2 cellular contexts compared by ENCODE assay signal in the genomic region with DNA sequence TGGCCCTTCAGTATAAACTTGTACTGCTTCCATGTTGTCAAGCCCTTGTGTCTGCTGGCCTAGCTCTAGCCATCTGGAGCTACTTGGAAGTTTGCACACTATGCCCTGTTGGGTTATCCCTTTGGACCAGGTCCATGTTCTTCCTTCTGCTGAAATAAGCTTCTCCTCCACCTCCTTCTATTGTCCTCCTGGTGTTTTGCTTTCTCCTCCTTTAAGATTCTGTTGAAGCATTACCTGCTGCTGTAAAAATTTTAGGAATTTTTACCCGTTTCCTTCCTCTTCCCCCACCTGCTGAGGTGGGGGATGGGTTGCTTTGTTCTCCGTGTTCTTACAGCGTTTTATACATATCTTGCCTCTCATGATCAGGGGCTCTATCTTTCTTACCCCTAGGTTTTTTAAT.
TF ChIP-seq lines count a peak whose summit lies in the region.

No MANE protein-coding gene starts in this region.

TF ChIP-seq in GM23338, 12 proteins besides CTCF, POLR2A, EP300 and RAD21:
- TF ChIP-seq EZH2phosphoT487 (IDR thresholded peaks at IDR 0.05; ENCODE audit: unreplicated experiment) (no peak), ZNF114 (CRISPR knock-in tag; IDR thresholded peaks at IDR 0.05) (peak; percentile 90), ZNF331 (CRISPR knock-in tag; IDR thresholded peaks at IDR 0.05; ENCODE audit: low read depth) (no peak)
- TF ChIP-seq, protein P1, sequence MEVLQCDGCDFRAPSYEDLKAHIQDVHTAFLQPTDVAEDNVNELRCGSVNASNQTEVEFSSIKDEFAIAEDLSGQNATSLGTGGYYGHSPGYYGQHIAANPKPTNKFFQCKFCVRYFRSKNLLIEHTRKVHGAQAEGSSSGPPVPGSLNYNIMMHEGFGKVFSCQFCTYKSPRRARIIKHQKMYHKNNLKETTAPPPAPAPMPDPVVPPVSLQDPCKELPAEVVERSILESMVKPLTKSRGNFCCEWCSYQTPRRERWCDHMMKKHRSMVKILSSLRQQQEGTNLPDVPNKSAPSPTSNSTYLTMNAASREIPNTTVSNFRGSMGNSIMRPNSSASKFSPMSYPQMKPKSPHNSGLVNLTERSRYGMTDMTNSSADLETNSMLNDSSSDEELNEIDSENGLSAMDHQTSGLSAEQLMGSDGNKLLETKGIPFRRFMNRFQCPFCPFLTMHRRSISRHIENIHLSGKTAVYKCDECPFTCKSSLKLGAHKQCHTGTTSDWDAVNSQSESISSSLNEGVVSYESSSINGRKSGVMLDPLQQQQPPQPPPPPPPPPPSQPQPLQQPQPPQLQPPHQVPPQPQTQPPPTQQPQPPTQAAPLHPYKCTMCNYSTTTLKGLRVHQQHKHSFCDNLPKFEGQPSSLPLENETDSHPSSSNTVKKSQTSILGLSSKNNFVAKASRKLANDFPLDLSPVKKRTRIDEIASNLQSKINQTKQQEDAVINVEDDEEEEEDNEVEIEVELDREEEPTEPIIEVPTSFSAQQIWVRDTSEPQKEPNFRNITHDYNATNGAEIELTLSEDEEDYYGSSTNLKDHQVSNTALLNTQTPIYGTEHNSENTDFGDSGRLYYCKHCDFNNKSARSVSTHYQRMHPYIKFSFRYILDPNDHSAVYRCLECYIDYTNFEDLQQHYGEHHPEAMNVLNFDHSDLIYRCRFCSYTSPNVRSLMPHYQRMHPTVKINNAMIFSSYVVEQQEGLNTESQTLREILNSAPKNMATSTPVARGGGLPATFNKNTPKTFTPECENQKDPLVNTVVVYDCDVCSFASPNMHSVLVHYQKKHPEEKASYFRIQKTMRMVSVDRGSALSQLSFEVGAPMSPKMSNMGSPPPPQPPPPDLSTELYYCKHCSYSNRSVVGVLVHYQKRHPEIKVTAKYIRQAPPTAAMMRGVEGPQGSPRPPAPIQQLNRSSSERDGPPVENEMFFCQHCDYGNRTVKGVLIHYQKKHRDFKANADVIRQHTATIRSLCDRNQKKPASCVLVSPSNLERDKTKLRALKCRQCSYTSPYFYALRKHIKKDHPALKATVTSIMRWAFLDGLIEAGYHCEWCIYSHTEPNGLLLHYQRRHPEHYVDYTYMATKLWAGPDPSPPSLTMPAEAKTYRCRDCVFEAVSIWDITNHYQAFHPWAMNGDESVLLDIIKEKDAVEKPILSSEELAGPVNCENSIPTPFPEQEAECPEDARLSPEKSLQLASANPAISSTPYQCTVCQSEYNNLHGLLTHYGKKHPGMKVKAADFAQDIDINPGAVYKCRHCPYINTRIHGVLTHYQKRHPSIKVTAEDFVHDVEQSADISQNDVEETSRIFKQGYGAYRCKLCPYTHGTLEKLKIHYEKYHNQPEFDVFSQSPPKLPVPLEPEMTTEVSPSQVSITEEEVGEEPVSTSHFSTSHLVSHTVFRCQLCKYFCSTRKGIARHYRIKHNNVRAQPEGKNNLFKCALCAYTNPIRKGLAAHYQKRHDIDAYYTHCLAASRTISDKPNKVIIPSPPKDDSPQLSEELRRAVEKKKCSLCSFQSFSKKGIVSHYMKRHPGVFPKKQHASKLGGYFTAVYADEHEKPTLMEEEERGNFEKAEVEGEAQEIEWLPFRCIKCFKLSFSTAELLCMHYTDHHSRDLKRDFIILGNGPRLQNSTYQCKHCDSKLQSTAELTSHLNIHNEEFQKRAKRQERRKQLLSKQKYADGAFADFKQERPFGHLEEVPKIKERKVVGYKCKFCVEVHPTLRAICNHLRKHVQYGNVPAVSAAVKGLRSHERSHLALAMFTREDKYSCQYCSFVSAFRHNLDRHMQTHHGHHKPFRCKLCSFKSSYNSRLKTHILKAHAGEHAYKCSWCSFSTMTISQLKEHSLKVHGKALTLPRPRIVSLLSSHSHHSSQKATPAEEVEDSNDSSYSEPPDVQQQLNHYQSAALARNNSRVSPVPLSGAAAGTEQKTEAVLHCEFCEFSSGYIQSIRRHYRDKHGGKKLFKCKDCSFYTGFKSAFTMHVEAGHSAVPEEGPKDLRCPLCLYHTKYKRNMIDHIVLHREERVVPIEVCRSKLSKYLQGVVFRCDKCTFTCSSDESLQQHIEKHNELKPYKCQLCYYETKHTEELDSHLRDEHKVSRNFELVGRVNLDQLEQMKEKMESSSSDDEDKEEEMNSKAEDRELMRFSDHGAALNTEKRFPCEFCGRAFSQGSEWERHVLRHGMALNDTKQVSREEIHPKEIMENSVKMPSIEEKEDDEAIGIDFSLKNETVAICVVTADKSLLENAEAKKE (CRISPR knock-in tag; IDR thresholded peaks at IDR 0.05): peak; percentile 98
- TF ChIP-seq, protein P2, sequence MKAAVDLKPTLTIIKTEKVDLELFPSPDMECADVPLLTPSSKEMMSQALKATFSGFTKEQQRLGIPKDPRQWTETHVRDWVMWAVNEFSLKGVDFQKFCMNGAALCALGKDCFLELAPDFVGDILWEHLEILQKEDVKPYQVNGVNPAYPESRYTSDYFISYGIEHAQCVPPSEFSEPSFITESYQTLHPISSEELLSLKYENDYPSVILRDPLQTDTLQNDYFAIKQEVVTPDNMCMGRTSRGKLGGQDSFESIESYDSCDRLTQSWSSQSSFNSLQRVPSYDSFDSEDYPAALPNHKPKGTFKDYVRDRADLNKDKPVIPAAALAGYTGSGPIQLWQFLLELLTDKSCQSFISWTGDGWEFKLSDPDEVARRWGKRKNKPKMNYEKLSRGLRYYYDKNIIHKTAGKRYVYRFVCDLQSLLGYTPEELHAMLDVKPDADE (IDR thresholded peaks at IDR 0.05): peak; percentile 60; the same call in 1 of the 2 replicates

TF ChIP-seq in WTC11, 78 proteins besides CTCF, POLR2A, EP300 and RAD21:
- TF ChIP-seq, protein P3, sequence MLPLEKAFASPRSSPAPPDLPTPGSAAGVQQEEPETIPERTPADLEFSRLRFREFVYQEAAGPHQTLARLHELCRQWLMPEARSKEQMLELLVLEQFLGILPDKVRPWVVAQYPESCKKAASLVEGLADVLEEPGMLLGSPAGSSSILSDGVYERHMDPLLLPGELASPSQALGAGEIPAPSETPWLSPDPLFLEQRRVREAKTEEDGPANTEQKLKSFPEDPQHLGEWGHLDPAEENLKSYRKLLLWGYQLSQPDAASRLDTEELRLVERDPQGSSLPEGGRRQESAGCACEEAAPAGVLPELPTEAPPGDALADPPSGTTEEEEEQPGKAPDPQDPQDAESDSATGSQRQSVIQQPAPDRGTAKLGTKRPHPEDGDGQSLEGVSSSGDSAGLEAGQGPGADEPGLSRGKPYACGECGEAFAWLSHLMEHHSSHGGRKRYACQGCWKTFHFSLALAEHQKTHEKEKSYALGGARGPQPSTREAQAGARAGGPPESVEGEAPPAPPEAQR (CRISPR knock-in tag; IDR thresholded peaks at IDR 0.05): peak; percentile 81; the same call in 1 of the 2 replicates
- no peak for TF ChIP-seq PRRX2 (CRISPR knock-in tag; IDR thresholded peaks at IDR 0.05)
